Comparison of ENCODE assay signal across 14 cellular contexts in genomic region chr9:1759009-1759408, GRCh38.
A peak's percentile ranks its signal among the peaks of the same experiment; 100 is the strongest.
DNase-seq lines count a peak whose midpoint lies in the region; ATAC-seq and TF ChIP-seq lines count a peak whose summit lies in the region.
"Had no signal": no experiment of that assay in that cellular context is flagged by ENCODE, and none has a peak within 500 bp of the region (broad histone marks: within the 10 kb centered on the region; RNA-seq: fewer than 3 reads in every experiment).

No MANE protein-coding gene starts in this region.

- CTCF ChIA-PET in MCF 10A (lab: Yijun Ruan, JAX), result no interaction called here
- CTCF ChIA-PET in CD4-positive, alpha-beta T cell (lab: Charles Lee), result no interaction called here

- H3K27ac ChIP-seq in CD4-positive, alpha-beta T cell (ENCODE audit: low read depth, low read length), result no peak overlapping the region
- H3K27ac ChIP-seq: lower lobe of right lung, thoracic aorta had no signal

- ATAC-seq in GM19035 (IDR thresholded peaks at IDR 0.05; ENCODE audit: unreplicated experiment) (peak; percentile 92), HG02798 (IDR thresholded peaks at IDR 0.05; ENCODE audit: poor library complexity, unreplicated experiment) (peak; percentile 94)
- no peak for ATAC-seq in CD4-positive, alpha-beta T cell (ENCODE audit: poor library complexity)
- ATAC-seq: lower lobe of right lung had no signal

- no peak for TF ChIP-seq CTCF in MCF 10A (IDR thresholded peaks at IDR 0.05; ENCODE audit: unreplicated experiment)
- no peak for TF ChIP-seq CTCF in CD4-positive, alpha-beta T cell (IDR thresholded peaks at IDR 0.05)

- DNase-seq in Daoy (ENCODE audit: low read depth) (peak; percentile 25), M059J (ENCODE audit: low read depth) (peak; percentile 3), AG08396 (ENCODE audit: low spot score) (no peak), H4 (ENCODE audit: low spot score) (no peak), MCF 10A (ENCODE audit: unreplicated experiment) (no peak)
- no peak for DNase-seq in CD4-positive, alpha-beta T cell
- DNase-seq: dermis blood vessel endothelial cell, H7, lower lobe of right lung, SHP77 had no signal

- H3K9me3 ChIP-seq in CD4-positive, alpha-beta T cell (ENCODE audit: control insufficient read depth, low read length), result no peaks in the 10 kb centered on the region
- H3K9me3 ChIP-seq: lower lobe of right lung, thoracic aorta had no signal

- intact Hi-C loops in MCF 10A (cut with micrococcal nuclease), result no loop called here
- intact Hi-C loops in CD4-positive, alpha-beta T cell (cut with DNase I, micrococcal nuclease), result no loop called here

- POLR2A ChIA-PET in MCF 10A (lab: Yijun Ruan, JAX), result interaction anchor here (0.6 kb wide), 1 partner anchor 328 kb away, joined by 3 read pairs; no protein-coding TSS in a partner anchor
- POLR2A ChIA-PET in CD4-positive, alpha-beta T cell (lab: Charles Lee), result no interaction called here

- H3K4me1 Mint-ChIP-seq in MCF 10A (ENCODE audit: insufficient read depth, unreplicated experiment), result no peaks in the 10 kb centered on the region
- H3K4me1 Mint-ChIP-seq in CD4-positive, alpha-beta T cell (ENCODE audit: low read depth), result no peaks in the 10 kb centered on the region

- H3K27me3 Mint-ChIP-seq in MCF 10A (ENCODE audit: insufficient read depth, unreplicated experiment), result peaks cover 17% of the 10 kb centered on the region
- peaks cover 12% of the 10 kb centered on the region for H3K27me3 Mint-ChIP-seq in CD4-positive, alpha-beta T cell

- no peaks in the 10 kb centered on the region for H3K27me3 ChIP-seq in CD4-positive, alpha-beta T cell (ENCODE audit: control insufficient read depth, insufficient read depth, low read length)

- peaks cover 4% of the 10 kb centered on the region for H3K36me3 Mint-ChIP-seq in MCF 10A (ENCODE audit: insufficient read depth, unreplicated experiment)
- H3K36me3 Mint-ChIP-seq in CD4-positive, alpha-beta T cell (ENCODE audit: low read depth), result no peaks in the 10 kb centered on the region
- H3K36me3 Mint-ChIP-seq: activated naive CD8-positive, alpha-beta T cell had no signal

- no peaks in the 10 kb centered on the region for H3K9me3 Mint-ChIP-seq in MCF 10A (ENCODE audit: unreplicated experiment)
- no peaks in the 10 kb centered on the region for H3K9me3 Mint-ChIP-seq in CD4-positive, alpha-beta T cell

- no TSS peak for BruUV-seq in MCF 10A (replicated peaks; lab: Mats Ljungman, UMichigan)

- no peak overlapping the region for H3K27ac Mint-ChIP-seq in MCF 10A (ENCODE audit: low read depth, unreplicated experiment)
- H3K27ac Mint-ChIP-seq in CD4-positive, alpha-beta T cell, result no peak overlapping the region
- H3K27ac Mint-ChIP-seq: activated naive CD8-positive, alpha-beta T cell had no signal

- no peak overlapping the region for H3K4me3 Mint-ChIP-seq in MCF 10A (ENCODE audit: unreplicated experiment)
- no peak overlapping the region for H3K4me3 Mint-ChIP-seq in CD4-positive, alpha-beta T cell
- H3K4me3 Mint-ChIP-seq: activated naive CD8-positive, alpha-beta T cell had no signal

Comparison
In these comparisons a context has a peak if more than half of its experiments do, and no peak if none do; other contexts are left out.
1. DNase-seq: peak in Daoy (single experiment) and M059J (single experiment); none in AG08396 (single experiment), H4 (single experiment), MCF 10A (single experiment) and CD4-positive, alpha-beta T cell (0 of 10).